In genomic region chr11:10625982-10626311, GRCh38 we compare ENCODE assay signal across 1 cellular context.
TF ChIP-seq lines count a peak whose summit lies in the region.

No MANE protein-coding gene starts in this region.

TF ChIP-seq in IMR-90, 13 proteins besides CTCF, POLR2A, EP300 and RAD21 (continued from another document):
- TF ChIP-seq, protein P1, sequence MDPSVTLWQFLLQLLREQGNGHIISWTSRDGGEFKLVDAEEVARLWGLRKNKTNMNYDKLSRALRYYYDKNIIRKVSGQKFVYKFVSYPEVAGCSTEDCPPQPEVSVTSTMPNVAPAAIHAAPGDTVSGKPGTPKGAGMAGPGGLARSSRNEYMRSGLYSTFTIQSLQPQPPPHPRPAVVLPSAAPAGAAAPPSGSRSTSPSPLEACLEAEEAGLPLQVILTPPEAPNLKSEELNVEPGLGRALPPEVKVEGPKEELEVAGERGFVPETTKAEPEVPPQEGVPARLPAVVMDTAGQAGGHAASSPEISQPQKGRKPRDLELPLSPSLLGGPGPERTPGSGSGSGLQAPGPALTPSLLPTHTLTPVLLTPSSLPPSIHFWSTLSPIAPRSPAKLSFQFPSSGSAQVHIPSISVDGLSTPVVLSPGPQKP (IDR thresholded peaks at IDR 0.05; ENCODE audit: borderline replicate concordance, low read depth, low read length) = no peak
- TF ChIP-seq CHD1 (IDR thresholded peaks at IDR 0.05; ENCODE audit: low read depth, low read length) = no peak
- TF ChIP-seq CEBPB (IDR thresholded peaks at IDR 0.05; ENCODE audit: low read depth, low read length) = no peak
- TF ChIP-seq NFE2L2 (IDR thresholded peaks at IDR 0.05; ENCODE audit: low read depth, low read length) = no peak
- TF ChIP-seq MAFK (IDR thresholded peaks at IDR 0.05; ENCODE audit: low read depth, low read length) = no peak
- no peak for TF ChIP-seq BHLHE40 (IDR thresholded peaks at IDR 0.05; ENCODE audit: low read depth, low read length)
- no peak for TF ChIP-seq MAZ (IDR thresholded peaks at IDR 0.05; ENCODE audit: borderline replicate concordance, low read depth, low read length)
- TF ChIP-seq MXI1 (IDR thresholded peaks at IDR 0.05; ENCODE audit: borderline replicate concordance, low read depth, low read length) = no peak
- TF ChIP-seq RFX5 (IDR thresholded peaks at IDR 0.05; ENCODE audit: low read depth, low read length) = no peak
- no peak for TF ChIP-seq USF2 (IDR thresholded peaks at IDR 0.05; ENCODE audit: low read depth, low read length)
